ENCODE assay signal across 1 cellular context in genomic region chr20:63773571-63774347, GRCh38.
TF ChIP-seq lines count a peak whose summit lies in the region.

No MANE protein-coding gene starts in this region.

TF ChIP-seq in K562, 482 proteins besides CTCF, POLR2A, EP300 and RAD21:
- peak; percentile 30; the same call in 1 of the 2 replicates for TF ChIP-seq RBFOX2 (IDR thresholded peaks at IDR 0.05; ENCODE audit: low read depth, low read length)
- TF ChIP-seq IRF1 (CRISPR knock-in tag; IDR thresholded peaks at IDR 0.05; ENCODE audit: borderline replicate concordance): no peak
- TF ChIP-seq POLR2G (IDR thresholded peaks at IDR 0.05; ENCODE audit: low read depth, low read length): 0 out of 2 replicates have a peak, but pooled peaks have one; percentile 2
- TF ChIP-seq C11orf30 (IDR thresholded peaks at IDR 0.05; ENCODE audit: low read depth): peak; percentile 25; the same call in 1 of the 2 replicates
- TF ChIP-seq ZNF316 (IDR thresholded peaks at IDR 0.05): peak; percentile 56; the same call in 1 of the 2 replicates
- peak; percentile 30; the same call in 1 of the 2 replicates for TF ChIP-seq MAFK (IDR thresholded peaks at IDR 0.05; ENCODE audit: low read length)
- TF ChIP-seq NELFE (IDR thresholded peaks at IDR 0.05; ENCODE audit: insufficient read depth, insufficient read length): no peak
- peak; percentile 25; the same call in 1 of the 2 replicates for TF ChIP-seq MAFF (IDR thresholded peaks at IDR 0.05; ENCODE audit: low read length)
- TF ChIP-seq ZNF740 (CRISPR knock-in tag; IDR thresholded peaks at IDR 0.05): no peak
- 0 out of 4 replicates have a peak, but pooled peaks of 1 of the 2 experiments have one; percentile 18 for TF ChIP-seq ZNF740 (tag; IDR thresholded peaks at IDR 0.05)
- TF ChIP-seq POLR3A (IDR thresholded peaks at IDR 0.05; ENCODE audit: borderline replicate concordance, extremely low read depth, insufficient read depth, insufficient read length): no peak
